In genomic region chr5:178318893-178319292, GRCh38 we compare ENCODE assay signal across 29 cellular contexts.
"Had no signal": no experiment of that assay in that cellular context is flagged by ENCODE, and none has a peak within 500 bp of the region (broad histone marks: within the 10 kb centered on the region; RNA-seq: fewer than 3 reads in every experiment).

No MANE protein-coding gene starts in this region.

- H3K36me3 Mint-ChIP-seq: activated naive CD8-positive, alpha-beta T cell treated with anti-CD3 and anti-CD28 coated beads for 36 hours; mesothelial cell of epicardium had no signal

- H3K4me3 Mint-ChIP-seq: activated naive CD4-positive, alpha-beta T cell treated with anti-CD3 and anti-CD28 coated beads for 36 hours; activated naive CD8-positive, alpha-beta T cell treated with anti-CD3 and anti-CD28 coated beads for 36 hours; effector memory CD8-positive, alpha-beta T cell; immature natural killer cell; mesothelial cell of epicardium; naive thymus-derived CD4-positive, alpha-beta T cell; stimulated activated naive B cell treated with anti-CD40 and anti-IgM and Interleukin-4, amounts not matched to agents 10 μg/mL and 1 μg/mL and 100 μg/mL, for 72 hours had no signal

- H3K27ac ChIP-seq: adrenal gland, body of pancreas, coronary artery, dorsolateral prefrontal cortex, heart left ventricle, neutrophil, suprapubic skin, transverse colon had no signal

- H3K27ac Mint-ChIP-seq: activated naive CD4-positive, alpha-beta T cell treated with anti-CD3 and anti-CD28 coated beads for 36 hours; activated naive CD8-positive, alpha-beta T cell treated with anti-CD3 and anti-CD28 coated beads for 36 hours; effector memory CD8-positive, alpha-beta T cell; immature natural killer cell; mesothelial cell of epicardium; naive thymus-derived CD4-positive, alpha-beta T cell; progenitor cell of endocrine pancreas; stimulated activated naive B cell treated with anti-CD40 and anti-IgM and Interleukin-4, amounts not matched to agents 10 μg/mL and 1 μg/mL and 100 μg/mL, for 72 hours had no signal

- DNase-seq: activated CD4-positive, alpha-beta T cell treated with anti-CD3 and anti-CD28 coated beads for 4 hours; activated CD4-positive, alpha-beta T cell treated with anti-CD3 and anti-CD28 coated beads, Interleukin-2, amount 50 U/mL, for 4 hours; activated effector memory CD4-positive, alpha-beta T cell treated with Interleukin-2 at 50 U/mL for 16 hours; activated naive CD4-positive, alpha-beta T cell treated with anti-CD3 and anti-CD28 coated beads for 36 hours; activated naive CD8-positive, alpha-beta T cell treated with anti-CD3 and anti-CD28 coated beads for 36 hours; activated T-cell treated with anti-CD3 and anti-CD28 coated beads for 4 hours; adrenal gland; body of pancreas; cerebellar nuclear complex; effector memory CD8-positive, alpha-beta T cell; foreskin fibroblast; heart left ventricle; hypothalamus; immature natural killer cell; kidney glomerular epithelial cell; left ventricle myocardium superior; naive thymus-derived CD4-positive, alpha-beta T cell; stimulated activated CD4-positive, alpha-beta T cell treated with anti-CD3 and anti-CD28 coated beads, Interleukin-15, amount 100 ng/mL, for 24 hours; stimulated activated CD4-positive, alpha-beta T cell treated with anti-CD3 and anti-CD28 coated beads, Interleukin-2, amount 100 ng/mL, for 24 hours; stimulated activated naive B cell treated with anti-CD40 and anti-IgM and Interleukin-4, amounts not matched to agents 10 μg/mL and 1 μg/mL and 100 μg/mL, for 72 hours; transverse colon had no signal

- H3K9me3 Mint-ChIP-seq: effector memory CD8-positive, alpha-beta T cell; immature natural killer cell had no signal

- H3K27me3 Mint-ChIP-seq: activated naive CD8-positive, alpha-beta T cell treated with anti-CD3 and anti-CD28 coated beads for 36 hours; naive thymus-derived CD4-positive, alpha-beta T cell; progenitor cell of endocrine pancreas had no signal

- H3K4me1 Mint-ChIP-seq: activated naive CD8-positive, alpha-beta T cell treated with anti-CD3 and anti-CD28 coated beads for 36 hours; immature natural killer cell; naive thymus-derived CD4-positive, alpha-beta T cell; stimulated activated naive B cell treated with anti-CD40 and anti-IgM and Interleukin-4, amounts not matched to agents 10 μg/mL and 1 μg/mL and 100 μg/mL, for 72 hours had no signal

- ATAC-seq: body of pancreas; effector memory CD8-positive, alpha-beta T cell; esophagus mucosa; heart left ventricle; left ventricle myocardium superior; naive thymus-derived CD4-positive, alpha-beta T cell; stimulated activated naive B cell treated with anti-CD40 and anti-IgM and Interleukin-4, amounts not matched to agents 10 μg/mL and 1 μg/mL and 100 μg/mL, for 72 hours had no signal

- H3K4me3 ChIP-seq: adrenal gland, body of pancreas, coronary artery, dorsolateral prefrontal cortex, heart left ventricle, smooth muscle cell, suprapubic skin, transverse colon had no signal

- H3K9me3 ChIP-seq: adrenal gland, body of pancreas, heart left ventricle, neutrophil, suprapubic skin, transverse colon had no signal

- H3K36me3 ChIP-seq: adrenal gland, heart left ventricle, neutrophil, suprapubic skin, transverse colon had no signal

- H3K4me1 ChIP-seq: body of pancreas, heart left ventricle, suprapubic skin, transverse colon had no signal

- H3K27me3 ChIP-seq: adrenal gland, body of pancreas, heart left ventricle, neutrophil, suprapubic skin, transverse colon had no signal
